8 cellular contexts compared by ENCODE assay signal in the genomic region with DNA sequence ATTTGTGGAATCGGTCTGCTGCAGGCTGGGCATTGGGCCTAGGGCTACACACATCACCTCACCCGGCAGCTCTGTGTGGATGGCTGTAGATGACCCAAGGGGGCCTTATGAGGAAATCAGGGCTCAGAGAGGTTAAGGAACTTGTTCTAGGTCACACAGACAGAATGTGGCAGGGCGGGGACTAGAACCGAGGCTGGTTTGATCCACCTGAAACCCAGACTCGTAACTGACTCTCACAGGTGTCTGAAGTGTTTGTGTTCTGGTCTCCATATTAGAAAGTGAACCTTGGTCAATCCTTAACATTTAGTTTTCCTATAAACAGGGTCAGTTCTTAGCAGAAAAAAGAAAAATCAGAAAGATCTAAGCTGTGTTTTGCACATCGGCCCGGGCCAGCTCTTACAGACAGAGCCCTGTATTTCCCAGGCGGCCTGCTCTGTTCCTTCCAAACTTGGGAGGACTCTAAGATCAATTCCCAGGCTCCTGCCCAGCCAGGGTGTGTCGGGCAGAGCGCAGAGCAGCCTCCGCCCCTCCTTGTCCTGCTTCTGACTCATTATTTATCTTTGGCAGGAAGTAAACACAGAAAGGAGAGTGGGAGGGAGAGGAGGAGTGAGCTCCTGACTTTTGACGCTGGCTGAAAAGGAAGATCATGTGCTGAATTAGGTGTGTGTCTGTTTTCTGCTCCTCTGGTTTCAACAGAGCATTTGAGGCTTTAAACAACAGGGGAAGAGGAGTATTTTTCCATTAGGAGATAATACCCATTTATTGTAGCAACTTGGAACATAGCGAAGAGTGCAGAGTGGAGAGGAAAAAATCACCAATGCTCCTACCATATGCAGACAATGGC.
DNase-seq lines count a peak whose midpoint lies in the region; ATAC-seq and TF ChIP-seq lines count a peak whose summit lies in the region.

No MANE protein-coding gene starts in this region.

- H3K4me3 Mint-ChIP-seq in WTC11: no peak overlapping the region

- 20 to 33% (median 27%) methylated on average over 13 of the region's 13 CpGs for WGBS in heart left ventricle, 4 donors

- DNase-seq in BJ (ENCODE audit: low read depth) (peak; percentile 88), MV-4-11 (lab: John Stamatoyannopoulos, UW) (peak; percentile 60), WTC11 (ENCODE audit: low spot score) (peak; percentile 39), heart left ventricle (peak; percentile 83 to 92 (median 86)), retinal pigment epithelial cell (ENCODE audit: low read depth) (peak; percentile 80), T-helper 1 cell (no peak), NCI-H128 (lab: John Stamatoyannopoulos, UW; ENCODE audit: unreplicated experiment) (no peak)

- TF ChIP-seq POLR2A in heart left ventricle (IDR thresholded peaks at IDR 0.05): peak in 1 of 2 donors; percentile 49

- CTCF ChIA-PET in BJ (lab: Yijun Ruan, JAX): interaction anchor here (1.2 to 1.6 kb wide), 4 partner anchors 8 to 11 kb away, joined by 3 to 10 read pairs (median 4); no protein-coding TSS in a partner anchor
- CTCF ChIA-PET in WTC11 (lab: Charles Lee): interaction anchor here (1.5 kb wide), 1 partner anchor 12 kb away, joined by 22 read pairs; no protein-coding TSS in a partner anchor

- TF ChIP-seq CTCF in BJ (IDR thresholded peaks at IDR 0.05; ENCODE audit: insufficient read depth, low read depth, low read length) (no peak), WTC11 (IDR thresholded peaks at IDR 0.05) (no peak), heart left ventricle (IDR thresholded peaks at IDR 0.05) (no peak), retinal pigment epithelial cell (conservative IDR thresholded peaks at IDR 0.05; ENCODE audit: low read depth, low read length) (no peak)

- peak overlapping the region; percentile 56 to 95 (median 86) for H3K27ac ChIP-seq in heart left ventricle

- POLR2A ChIA-PET in BJ (lab: Charles Lee): no interaction called here
- POLR2A ChIA-PET in WTC11 (lab: Charles Lee): interaction anchor here (0.8 kb wide), 1 partner anchor 19 kb away, joined by 3 read pairs; no protein-coding TSS in a partner anchor

- ATAC-seq in WTC11: peak; percentile 96
- ATAC-seq in heart left ventricle: peak; percentile 96 to 99 (median 98)
- ATAC-seq in HG03097 (IDR thresholded peaks at IDR 0.05; ENCODE audit: low FRiP score, unreplicated experiment): no peak

- peaks cover 6 to 28% (median 17%) of the 10 kb centered on the region in 12 donors for H3K4me1 ChIP-seq in heart left ventricle

- peaks cover 0 to 8% (median 0%) of the 10 kb centered on the region in 12 donors for H3K9me3 ChIP-seq in heart left ventricle

- intact Hi-C loops in heart left ventricle (cut with DNase I): loop anchor here in 3 of 10 donors (2.0 kb wide), 1 partner anchor 50 kb away; no protein-coding TSS in a partner anchor

- H3K9me3 Mint-ChIP-seq in WTC11: peaks cover 7% of the 10 kb centered on the region

- H3K27me3 ChIP-seq in BJ (ENCODE audit: control insufficient read depth, insufficient read depth, low read length) (no peaks in the 10 kb centered on the region), heart left ventricle (no peaks in the 10 kb centered on the region)

- H3K36me3 ChIP-seq in BJ (ENCODE audit: control insufficient read depth, insufficient read depth, low read length): no peaks in the 10 kb centered on the region
- H3K36me3 ChIP-seq in heart left ventricle: peaks cover 0 to 3% (median 0%) of the 10 kb centered on the region in 9 donors

- no peak overlapping the region for H3K4me3 ChIP-seq in BJ (ENCODE audit: low read depth, low read length)
- no peak overlapping the region for H3K4me3 ChIP-seq in heart left ventricle
- H3K4me3 ChIP-seq in retinal pigment epithelial cell (ENCODE audit: low read length): no peak overlapping the region

- no peaks in the 10 kb centered on the region; the same call in 1 of the 2 replicates for H3K36me3 Mint-ChIP-seq in WTC11

- peaks cover 18% of the 10 kb centered on the region for H3K4me1 Mint-ChIP-seq in WTC11

- H3K27ac Mint-ChIP-seq in WTC11: peak overlapping the region; percentile 84

- H3K27me3 Mint-ChIP-seq in WTC11 (ENCODE audit: low read depth): no peaks in the 10 kb centered on the region

TF ChIP-seq in WTC11, 78 proteins besides CTCF, POLR2A, EP300 and RAD21:
- TF ChIP-seq NFYB (CRISPR knock-in tag; conservative IDR thresholded peaks at IDR 0.05; ENCODE audit: low read depth) (no peak), ZNF396 (CRISPR knock-in tag; IDR thresholded peaks at IDR 0.05; ENCODE audit: borderline replicate concordance) (no peak), ATF1 (CRISPR knock-in tag; IDR thresholded peaks at IDR 0.05) (no peak), TP53 (CRISPR knock-in tag; IDR thresholded peaks at IDR 0.05) (no peak), GABPB1 (CRISPR knock-in tag; IDR thresholded peaks at IDR 0.05) (peak; percentile 68; the same call in 1 of the 2 replicates), IRF2 (CRISPR knock-in tag; IDR thresholded peaks at IDR 0.05; ENCODE audit: borderline replicate concordance, low read depth) (no peak), PRRX2 (CRISPR knock-in tag; IDR thresholded peaks at IDR 0.05) (no peak), OVOL2 (CRISPR knock-in tag; IDR thresholded peaks at IDR 0.05; ENCODE audit: borderline replicate concordance) (no peak), FOXK1 (CRISPR knock-in tag; IDR thresholded peaks at IDR 0.05) (peak; percentile 72; the same call in 1 of the 2 replicates), GTF2I (CRISPR knock-in tag; conservative IDR thresholded peaks at IDR 0.05) (no peak), IRF1 (CRISPR knock-in tag; IDR thresholded peaks at IDR 0.05) (no peak), JAZF1 (CRISPR knock-in tag; IDR thresholded peaks at IDR 0.05) (no peak), ZNF121 (CRISPR knock-in tag; IDR thresholded peaks at IDR 0.05) (no peak), NFE2L1 (CRISPR knock-in tag; IDR thresholded peaks at IDR 0.05) (no peak)
- TF ChIP-seq, protein P1, sequence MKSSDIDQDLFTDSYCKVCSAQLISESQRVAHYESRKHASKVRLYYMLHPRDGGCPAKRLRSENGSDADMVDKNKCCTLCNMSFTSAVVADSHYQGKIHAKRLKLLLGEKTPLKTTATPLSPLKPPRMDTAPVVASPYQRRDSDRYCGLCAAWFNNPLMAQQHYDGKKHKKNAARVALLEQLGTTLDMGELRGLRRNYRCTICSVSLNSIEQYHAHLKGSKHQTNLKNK (CRISPR knock-in tag; IDR thresholded peaks at IDR 0.05): no peak
- TF ChIP-seq, protein P2, sequence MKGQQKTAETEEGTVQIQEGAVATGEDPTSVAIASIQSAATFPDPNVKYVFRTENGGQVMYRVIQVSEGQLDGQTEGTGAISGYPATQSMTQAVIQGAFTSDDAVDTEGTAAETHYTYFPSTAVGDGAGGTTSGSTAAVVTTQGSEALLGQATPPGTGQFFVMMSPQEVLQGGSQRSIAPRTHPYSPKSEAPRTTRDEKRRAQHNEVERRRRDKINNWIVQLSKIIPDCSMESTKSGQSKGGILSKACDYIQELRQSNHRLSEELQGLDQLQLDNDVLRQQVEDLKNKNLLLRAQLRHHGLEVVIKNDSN (CRISPR knock-in tag; IDR thresholded peaks at IDR 0.05): peak; percentile 19; the same call in 1 of the 2 replicates
- TF ChIP-seq, protein P3, sequence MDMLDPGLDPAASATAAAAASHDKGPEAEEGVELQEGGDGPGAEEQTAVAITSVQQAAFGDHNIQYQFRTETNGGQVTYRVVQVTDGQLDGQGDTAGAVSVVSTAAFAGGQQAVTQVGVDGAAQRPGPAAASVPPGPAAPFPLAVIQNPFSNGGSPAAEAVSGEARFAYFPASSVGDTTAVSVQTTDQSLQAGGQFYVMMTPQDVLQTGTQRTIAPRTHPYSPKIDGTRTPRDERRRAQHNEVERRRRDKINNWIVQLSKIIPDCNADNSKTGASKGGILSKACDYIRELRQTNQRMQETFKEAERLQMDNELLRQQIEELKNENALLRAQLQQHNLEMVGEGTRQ (CRISPR knock-in tag; IDR thresholded peaks at IDR 0.05): no peak
- TF ChIP-seq, protein P4, sequence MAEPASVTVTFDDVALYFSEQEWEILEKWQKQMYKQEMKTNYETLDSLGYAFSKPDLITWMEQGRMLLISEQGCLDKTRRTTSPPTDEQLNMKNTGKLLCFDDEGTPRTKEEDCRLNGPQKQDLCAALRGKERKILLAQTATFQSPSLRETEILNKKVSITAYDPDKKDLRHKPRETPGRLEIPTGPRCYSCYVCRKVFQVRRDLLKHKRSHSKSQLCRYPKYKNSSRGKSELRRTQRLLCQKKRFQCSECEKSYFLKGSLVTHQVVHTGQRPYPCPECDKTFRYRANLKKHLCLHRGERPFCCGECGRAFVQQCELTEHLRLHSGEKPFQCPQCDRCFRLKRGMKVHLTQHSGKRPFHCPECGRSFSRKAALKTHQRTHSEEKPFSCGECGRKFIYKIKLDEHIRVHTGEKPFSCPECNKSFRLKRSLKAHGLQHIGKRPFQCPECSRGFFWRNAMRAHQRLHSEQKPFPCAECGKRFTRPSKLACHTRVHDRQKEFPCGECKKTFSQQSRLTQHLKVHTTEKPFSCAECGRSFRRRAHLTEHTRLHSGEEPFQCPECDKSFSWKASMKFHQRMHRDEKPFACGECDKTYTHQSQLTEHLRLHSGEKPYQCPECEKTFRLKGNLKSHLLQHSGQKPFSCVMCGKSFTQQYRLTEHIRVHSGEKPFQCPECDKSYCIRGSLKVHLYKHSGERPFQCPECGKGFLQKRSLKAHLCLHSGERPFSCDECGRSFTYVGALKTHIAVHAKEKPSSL (CRISPR knock-in tag; conservative IDR thresholded peaks at IDR 0.05): no peak
- TF ChIP-seq, protein P5, sequence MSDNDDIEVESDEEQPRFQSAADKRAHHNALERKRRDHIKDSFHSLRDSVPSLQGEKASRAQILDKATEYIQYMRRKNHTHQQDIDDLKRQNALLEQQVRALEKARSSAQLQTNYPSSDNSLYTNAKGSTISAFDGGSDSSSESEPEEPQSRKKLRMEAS (CRISPR knock-in tag; IDR thresholded peaks at IDR 0.05): no peak
- TF ChIP-seq, protein P6, sequence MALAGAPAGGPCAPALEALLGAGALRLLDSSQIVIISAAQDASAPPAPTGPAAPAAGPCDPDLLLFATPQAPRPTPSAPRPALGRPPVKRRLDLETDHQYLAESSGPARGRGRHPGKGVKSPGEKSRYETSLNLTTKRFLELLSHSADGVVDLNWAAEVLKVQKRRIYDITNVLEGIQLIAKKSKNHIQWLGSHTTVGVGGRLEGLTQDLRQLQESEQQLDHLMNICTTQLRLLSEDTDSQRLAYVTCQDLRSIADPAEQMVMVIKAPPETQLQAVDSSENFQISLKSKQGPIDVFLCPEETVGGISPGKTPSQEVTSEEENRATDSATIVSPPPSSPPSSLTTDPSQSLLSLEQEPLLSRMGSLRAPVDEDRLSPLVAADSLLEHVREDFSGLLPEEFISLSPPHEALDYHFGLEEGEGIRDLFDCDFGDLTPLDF (CRISPR knock-in tag; IDR thresholded peaks at IDR 0.05): no peak

Comparison
In these comparisons a context has a peak if more than half of its experiments do, and no peak if none do; other contexts are left out.
1. DNase-seq: peak in BJ (single experiment), MV-4-11 (single experiment), WTC11 (single experiment), heart left ventricle (5 of 5) and retinal pigment epithelial cell (single experiment); none in T-helper 1 cell (0 of 5) and NCI-H128 (single experiment).